8 cellular contexts compared by ENCODE assay signal in genomic region chr22:39343259-39344045, GRCh38. TPM values are rescaled to one million over a fixed set of nuclear protein-coding genes. Genes with fewer than 3 reads are reported as not detected.
DNase-seq lines count a peak whose midpoint lies in the region; ATAC-seq, FAIRE-seq and TF ChIP-seq lines count a peak whose summit lies in the region.

No MANE protein-coding gene starts in this region.

- peak; percentile 26 to 43; a peak in 3 of 5 replicates for TF ChIP-seq RAD21 in A549 (conservative IDR thresholded peaks at IDR 0.05 in 1 of 2, IDR thresholded peaks at IDR 0.05 in 1 of 2)
- TF ChIP-seq RAD21 in H1 (IDR thresholded peaks at IDR 0.05 in 1 of 2, conservative IDR thresholded peaks at IDR 0.05 in 1 of 2; ENCODE audit: low read depth in 2 of 2, low read length in 2 of 2), result peak; percentile 63 to 74

- 0 out of 2 replicates have a peak overlapping the region, but pooled peaks have one; percentile 23 for H2BK15ac ChIP-seq in H1 (ENCODE audit: low read length)

- CTCF ChIA-PET in A549 (lab: Yijun Ruan, JAX) (interaction anchor here (0.5 to 2.5 kb wide), 18 partner anchors 12 to 1366 kb away, joined by 3 to 18 read pairs (median 3); no protein-coding TSS in a partner anchor), H1 (lab: Charles Lee; ENCODE audit: partially characterized antibody) (interaction anchor here (0.8 to 8.1 kb wide), 37 partner anchors 10 to 256 kb away, joined by 3 to 110 read pairs (median 4); partner anchors contain the start of genes RPL3 and TAB1)
- CTCF ChIA-PET in activated CD4-positive, alpha-beta memory T cell treated with anti-CD3 and anti-CD28 coated beads, Interleukin-2, amount 10 ng/mL, durations not matched to agents 7 days and 5 days (lab: Charles Lee), result interaction anchor here (0.6 to 1.7 kb wide), 14 partner anchors 9 to 800 kb away, joined by 3 to 8 read pairs (median 4); partner anchors contain the start of genes RPL3 and TAB1

- POLR2A ChIA-PET in A549 (lab: Yijun Ruan, JAX), result interaction anchor here (1.2 kb wide), 1 partner anchor 159 kb away, joined by 3 read pairs; the partner anchor contains the start of gene MIEF1
- POLR2A ChIA-PET in activated CD4-positive, alpha-beta memory T cell treated with anti-CD3 and anti-CD28 coated beads, Interleukin-2, amount 10 ng/mL, durations not matched to agents 7 days and 5 days (lab: Charles Lee), result interaction anchor here (0.9 to 1.3 kb wide), 3 partner anchors 23 to 186 kb away, joined by 3 to 5 read pairs (median 5); no protein-coding TSS in a partner anchor
- POLR2A ChIA-PET in H1 (lab: Charles Lee; ENCODE audit: partially characterized antibody), result interaction anchor here (0.9 to 20.6 kb wide), 5 partner anchors 26 to 181 kb away, joined by 3 to 472 read pairs (median 3); partner anchors contain the start of genes RPL3 and TAB1

- no peak overlapping the region for H3K27ac ChIP-seq in A549
- no peak overlapping the region for H3K27ac ChIP-seq in H1 (ENCODE audit: low read depth, low read length)

- no peak overlapping the region for H4K8ac ChIP-seq in H1 (ENCODE audit: extremely low read depth, insufficient read depth, low read length)

- no peak overlapping the region for H3K27ac Mint-ChIP-seq in activated CD4-positive, alpha-beta memory T cell treated with anti-CD3 and anti-CD28 coated beads, Interleukin-2, amount 10 ng/mL, durations not matched to agents 7 days and 5 days
- H3K27ac Mint-ChIP-seq in mesothelial cell of epicardium, result peak overlapping the region; percentile 24

- H4K5ac ChIP-seq in H1 (ENCODE audit: insufficient read length, low read depth, low read length), result no peak overlapping the region

- TF ChIP-seq EP300 in A549 (IDR thresholded peaks at IDR 0.05) (no peak), H1 (IDR thresholded peaks at IDR 0.05; ENCODE audit: borderline replicate concordance in 1 of 2, low read depth in 2 of 2, low read length in 2 of 2) (no peak)

- H3K4me1 ChIP-seq in A549 (peaks cover 5% of the 10 kb centered on the region; the same call in 1 of the 3 replicates), H1 (replicated peaks in 1 of 4; ENCODE audit: control insufficient read depth in 3 of 4, insufficient read depth in 4 of 4, low read length in 3 of 4) (peaks cover 2 to 3% (median 3%) of the 10 kb centered on the region in 4 experiments; a peak in 4 of 7 replicates)

- 0 out of 3 replicates have a peak overlapping the region, but pooled peaks have one; percentile 51 for H3K4me2 ChIP-seq in A549
- H3K4me2 ChIP-seq in H1 (ENCODE audit: insufficient read depth in 1 of 2, low read depth in 2 of 2, low read length in 2 of 2), result peak overlapping the region in 1 of 2 experiments; percentile 12; a peak in 1 of 4 replicates

- no peak overlapping the region for H2AK5ac ChIP-seq in H1 (ENCODE audit: low read depth, low read length)

- no peaks in the 10 kb centered on the region for H3K9me3 Mint-ChIP-seq in activated CD4-positive, alpha-beta memory T cell treated with anti-CD3 and anti-CD28 coated beads, Interleukin-2, amount 10 ng/mL, durations not matched to agents 7 days and 5 days
- no peaks in the 10 kb centered on the region for H3K9me3 Mint-ChIP-seq in mesothelial cell of epicardium

- H3K27me3 ChIP-seq in H1 (replicated peaks in 1 of 4; ENCODE audit: control insufficient read depth in 3 of 4, extremely low read depth in 1 of 4, insufficient read depth in 3 of 4, low read length in 3 of 4), result no peaks in the 10 kb centered on the region

- H3K4me3 ChIP-seq in A549 (no peak overlapping the region), H1 (ENCODE audit: extremely low read depth in 1 of 4, insufficient read depth in 2 of 4, low read depth in 3 of 4, low read length in 4 of 4) (peak overlapping the region in 1 of 4 experiments; percentile 3; a peak in 1 of 8 replicates)

- FAIRE-seq in A549 (lab: Jason Lieb, UNC) (no peak), GM12892 (lab: Jason Lieb, UNC) (peak; percentile 94), H1 (lab: Jason Lieb, UNC) (peak; percentile 93)

- H2BK20ac ChIP-seq in H1 (ENCODE audit: low read length), result 0 out of 2 replicates have a peak overlapping the region, but pooled peaks have one; percentile 1

- TF ChIP-seq CTCF in A549 (IDR thresholded peaks at IDR 0.05) (peak; percentile 50), H1 (IDR thresholded peaks at IDR 0.05; ENCODE audit: control extremely low read depth in 1 of 3, insufficient read depth in 1 of 3, low read depth in 1 of 3, low read length in 3 of 3) (peak; percentile 74 to 94 (median 75)), mesothelial cell of epicardium (IDR thresholded peaks at IDR 0.05; ENCODE audit: unreplicated experiment) (peak; percentile 49)

- H3K9ac ChIP-seq in H1 (replicated peaks in 1 of 4; ENCODE audit: extremely low read depth in 1 of 4, low read depth in 3 of 4, low read length in 3 of 4), result no peak overlapping the region

- peak; percentile 61 to 65 for DNase-seq in A549 (ENCODE audit: low read depth in 1 of 2, low spot score in 1 of 2)
- no peak for DNase-seq in GM12892 (ENCODE audit: insufficient read length)
- DNase-seq in NCI-H69 (lab: John Stamatoyannopoulos, UW), result peak; percentile 72
- peak; percentile 61 for DNase-seq in activated CD4-positive, alpha-beta memory T cell treated with anti-CD3 and anti-CD28 coated beads, Interleukin-2, amount 10 ng/mL, durations not matched to agents 7 days and 5 days
- peak; percentile 34 to 76 for DNase-seq in H1 (ENCODE audit: low read depth in 1 of 2, low spot score in 2 of 2)
- peak in 1 of 2 experiments; percentile 70 for DNase-seq in mesothelial cell of epicardium (ENCODE audit: low spot score in 2 of 2, unreplicated experiment in 2 of 2)
- DNase-seq in stimulated activated naive CD8-positive, alpha-beta T cell treated with anti-CD3 and anti-CD28 coated beads, Interleukin-15, Interleukin-2, amounts not matched to agents 100 U/mL and 50 U/mL, for 24 hours, result peak; percentile 55
- DNase-seq in NCI-H2029 (lab: John Stamatoyannopoulos, UW), result no peak

- H3K23me2 ChIP-seq in H1 (ENCODE audit: low read depth, low read length), result no peaks in the 10 kb centered on the region

- H3K14ac ChIP-seq in H1 (ENCODE audit: insufficient read length), result no peak overlapping the region

- 17% methylated on average over 14 of the region's 15 CpGs for WGBS in A549 (ENCODE audit: missing lambda C conversion rate)
- WGBS in H1 (ENCODE audit: extremely low coverage in 1 of 2, insufficient coverage in 1 of 2, insufficient read length in 1 of 2, insufficient replicate concordance in 2 of 2, low coverage in 1 of 2, low lambda C conversion rate in 2 of 2, missing lambda C conversion rate in 1 of 2), 2 experiments, result 40% methylated on average over 15 of the region's 15 CpGs; no CpG with 5 or more reads in 1 of the 2 experiments

- H3K9me3 ChIP-seq in A549, result no peaks in the 10 kb centered on the region
- H3K9me3 ChIP-seq in H1 (ENCODE audit: insufficient read depth in 2 of 2, low read depth in 1 of 2, low read length in 1 of 2), result no peaks in the 10 kb centered on the region

- H3K18ac ChIP-seq in H1 (ENCODE audit: extremely low read depth, low read length), result peak overlapping the region; percentile 56

- no peak overlapping the region for H2BK12ac ChIP-seq in H1 (ENCODE audit: low read depth, low read length)

- no peaks in the 10 kb centered on the region for H3K36me3 Mint-ChIP-seq in activated CD4-positive, alpha-beta memory T cell treated with anti-CD3 and anti-CD28 coated beads, Interleukin-2, amount 10 ng/mL, durations not matched to agents 7 days and 5 days (ENCODE audit: low read depth)
- H3K36me3 Mint-ChIP-seq in mesothelial cell of epicardium, result no peaks in the 10 kb centered on the region

- no peak overlapping the region for H3K4me3 Mint-ChIP-seq in activated CD4-positive, alpha-beta memory T cell treated with anti-CD3 and anti-CD28 coated beads, Interleukin-2, amount 10 ng/mL, durations not matched to agents 7 days and 5 days
- H3K4me3 Mint-ChIP-seq in mesothelial cell of epicardium, result no peak overlapping the region

- H4K91ac ChIP-seq in H1 (replicated peaks; ENCODE audit: insufficient read length, low read length), result no peak overlapping the region

- H2BK120ac ChIP-seq in H1 (replicated peaks; ENCODE audit: low read depth, low read length), result no peak overlapping the region

- H3K23ac ChIP-seq in H1 (ENCODE audit: insufficient read length), result no peak overlapping the region

- H3K79me2 ChIP-seq in H1 (ENCODE audit: control insufficient read depth in 1 of 2, insufficient read depth in 2 of 2, low read length in 2 of 2), result no peaks in the 10 kb centered on the region

- H2BK5ac ChIP-seq in H1 (ENCODE audit: low read depth, low read length), result no peak overlapping the region

- H3K36me3 ChIP-seq in H1 (ENCODE audit: control insufficient read depth in 2 of 4, insufficient read depth in 4 of 4, low read length in 3 of 4), result no peaks in the 10 kb centered on the region

- ATAC-seq in A549, result peak; percentile 96 to 98
- peak; percentile 81 for ATAC-seq in stimulated activated naive CD8-positive, alpha-beta T cell treated with anti-CD3 and anti-CD28 coated beads, Interleukin-15, Interleukin-2, amounts not matched to agents 100 U/mL and 50 U/mL, for 24 hours

- H3K56ac ChIP-seq in H1 (replicated peaks; ENCODE audit: insufficient read length, low read depth, low read length), result no peak overlapping the region

- peaks cover 3% of the 10 kb centered on the region for H3K4me1 Mint-ChIP-seq in activated CD4-positive, alpha-beta memory T cell treated with anti-CD3 and anti-CD28 coated beads, Interleukin-2, amount 10 ng/mL, durations not matched to agents 7 days and 5 days
- H3K4me1 Mint-ChIP-seq in mesothelial cell of epicardium, result peaks cover 17% of the 10 kb centered on the region

- no peak for TF ChIP-seq POLR2A in A549 (IDR thresholded peaks at IDR 0.05; ENCODE audit: low read length)
- TF ChIP-seq POLR2A in GM12892 (IDR thresholded peaks at IDR 0.05; ENCODE audit: low read depth, low read length), result no peak
- no peak for TF ChIP-seq POLR2A in H1 (IDR thresholded peaks at IDR 0.05; ENCODE audit: control extremely low read depth in 1 of 2, low read depth in 2 of 2, low read length in 2 of 2)

- peaks cover 32% of the 10 kb centered on the region for H3K27me3 Mint-ChIP-seq in activated CD4-positive, alpha-beta memory T cell treated with anti-CD3 and anti-CD28 coated beads, Interleukin-2, amount 10 ng/mL, durations not matched to agents 7 days and 5 days
- H3K27me3 Mint-ChIP-seq in mesothelial cell of epicardium (ENCODE audit: low read depth), result no peaks in the 10 kb centered on the region

- no peaks in the 10 kb centered on the region for H3K79me1 ChIP-seq in H1 (ENCODE audit: low read depth, low read length)

- H3K4ac ChIP-seq in H1 (replicated peaks; ENCODE audit: insufficient read length, low read depth, low read length), result no peak overlapping the region

- H2AFZ ChIP-seq in H1 (ENCODE audit: low read length), result peak overlapping the region; percentile 47; the same call in 1 of the 2 replicates

- peaks cover 0 to 2% of the 10 kb centered on the region in 2 experiments for H4K20me1 ChIP-seq in H1 (replicated peaks in 1 of 2; ENCODE audit: control insufficient read depth in 1 of 2, insufficient read depth in 2 of 2, low read length in 2 of 2)

RNA-seq across cellular contexts. Expression of gene SYNGR1, which starts 6.3 kb away (rescaled TPM):
- polyA plus RNA-seq in A549 (2011; rRNA removed) (6.7 and 7.9 TPM in 2 replicates), A549 (2017; fragmentation: RNase III; extraction: RNeasy Plus Mini Kit Qiagen cat#74134 plus additional on column Dnase treatment) (10.9 to 14.5 TPM (median 11.7 TPM) in 3 replicates), H1 (2011; rRNA removed) (84.7 and 98.9 TPM in 2 replicates)
- 27.4 and 39.6 TPM in 2 replicates for polyA plus RNA-seq in A549 (2012; cell fraction: cytosol; rRNA removed)
- polyA plus RNA-seq in A549 (2012; cell fraction: nucleus; rRNA removed), result 41.2 and 57.0 TPM in 2 replicates
- 2.6 and 5.5 TPM in 2 replicates for polyA minus RNA-seq in A549 (2011; rRNA and poly(A)+ RNA removed)
- polyA plus RNA-seq in GM12892 (2012; ENCODE audit: missing spikeins), result 3.1 TPM
- total RNA-seq in activated CD4-positive, alpha-beta memory T cell treated with anti-CD3 and anti-CD28 coated beads, Interleukin-2, amount 10 ng/mL, durations not matched to agents 7 days and 5 days, result under 1 TPM in 1 of 2 experiments, not detected in 1; 0.15 TPM
- 32.5 and 32.7 TPM in 2 replicates for total RNA-seq in H1 (2021; fragmentation: NEBNext Ultra II Directional; extraction: Animal tissue kit (Norgen Biotek cat#: 25700))
- polyA plus RNA-seq in H1 (2011; cell fraction: cytosol; rRNA removed), result 86.1 TPM
- polyA plus RNA-seq in H1 (2011; cell fraction: nucleus; rRNA removed), result 107 TPM
- 22.3 to 55.2 TPM (median 50.2 TPM) in 4 replicates for polyA plus RNA-seq in H1 (2012, experiment 1 of 2)
- 31.1 TPM for polyA plus RNA-seq in H1 (2012, experiment 2 of 2)
- 31.4 TPM for polyA plus RNA-seq in H1 (2013, experiment 1 of 2)
- polyA plus RNA-seq in H1 (2013, experiment 2 of 2), result 34.9 TPM
- polyA minus RNA-seq in H1 (2011; rRNA and poly(A)+ RNA removed), result 21.3 and 25.3 TPM in 2 replicates
- 23.3 TPM for polyA minus RNA-seq in H1 (2011; cell fraction: cytosol; rRNA and poly(A)+ RNA removed)
- polyA minus RNA-seq in H1 (2011; cell fraction: nucleus; rRNA and poly(A)+ RNA removed), result 25.3 TPM
- 37.4 to 38.9 TPM (median 38.9 TPM) in 3 replicates for total RNA-seq in mesothelial cell of epicardium

RNA-seq across cellular contexts. Expression of gene RPL3, which starts 24.0 kb away (rescaled TPM):
- 1,852 and 1,921 TPM in 2 replicates for polyA plus RNA-seq in A549 (2011; rRNA removed)
- 3,052 and 3,485 TPM in 2 replicates for polyA plus RNA-seq in A549 (2012; cell fraction: cytosol; rRNA removed)
- polyA plus RNA-seq in A549 (2012; cell fraction: nucleus; rRNA removed), result 1,995 and 2,105 TPM in 2 replicates
- 1,908 to 2,151 TPM (median 1,965 TPM) in 3 replicates for polyA plus RNA-seq in A549 (2017; fragmentation: RNase III; extraction: RNeasy Plus Mini Kit Qiagen cat#74134 plus additional on column Dnase treatment)
- 1,682 and 1,944 TPM in 2 replicates for polyA minus RNA-seq in A549 (2011; rRNA and poly(A)+ RNA removed)
- 4,953 TPM for polyA plus RNA-seq in GM12892 (2012; ENCODE audit: missing spikeins)
- 1,000 to 10,000 TPM; 1,526 to 1,529 TPM for total RNA-seq in activated CD4-positive, alpha-beta memory T cell treated with anti-CD3 and anti-CD28 coated beads, Interleukin-2, amount 10 ng/mL, durations not matched to agents 7 days and 5 days
- 2,801 and 2,865 TPM in 2 replicates for total RNA-seq in H1 (2021; fragmentation: NEBNext Ultra II Directional; extraction: Animal tissue kit (Norgen Biotek cat#: 25700))
- 5,362 and 5,466 TPM in 2 replicates for polyA plus RNA-seq in H1 (2011; rRNA removed)
- 8,556 TPM for polyA plus RNA-seq in H1 (2011; cell fraction: cytosol; rRNA removed)
- 6,792 TPM for polyA plus RNA-seq in H1 (2011; cell fraction: nucleus; rRNA removed)
- polyA plus RNA-seq in H1 (2012, experiment 1 of 2), result 3,449 to 5,365 TPM (median 4,851 TPM) in 4 replicates
- polyA plus RNA-seq in H1 (2012, experiment 2 of 2), result 2,078 TPM
- 2,295 TPM for polyA plus RNA-seq in H1 (2013, experiment 1 of 2)
- polyA plus RNA-seq in H1 (2013, experiment 2 of 2), result 2,292 TPM
- polyA minus RNA-seq in H1 (2011; rRNA and poly(A)+ RNA removed), result 1,769 and 1,871 TPM in 2 replicates
- 1,662 TPM for polyA minus RNA-seq in H1 (2011; cell fraction: cytosol; rRNA and poly(A)+ RNA removed)
- 2,188 TPM for polyA minus RNA-seq in H1 (2011; cell fraction: nucleus; rRNA and poly(A)+ RNA removed)
- total RNA-seq in mesothelial cell of epicardium, result 2,423 to 2,513 TPM (median 2,494 TPM) in 3 replicates

RNA-seq across cellular contexts. Expression of gene TAB1, which starts 56.1 kb away (rescaled TPM):
- polyA plus RNA-seq in A549 (2011; rRNA removed) (10.4 and 11.3 TPM in 2 replicates), A549 (2017; fragmentation: RNase III; extraction: RNeasy Plus Mini Kit Qiagen cat#74134 plus additional on column Dnase treatment) (8.7 to 10.5 TPM (median 9.9 TPM) in 3 replicates), H1 (2011; rRNA removed) (38.0 and 77.1 TPM in 2 replicates)
- 16.4 and 20.1 TPM in 2 replicates for polyA plus RNA-seq in A549 (2012; cell fraction: cytosol; rRNA removed)
- 38.3 and 41.0 TPM in 2 replicates for polyA plus RNA-seq in A549 (2012; cell fraction: nucleus; rRNA removed)
- polyA minus RNA-seq in A549 (2011; rRNA and poly(A)+ RNA removed), result 9.5 and 11.2 TPM in 2 replicates
- 6.8 TPM for polyA plus RNA-seq in GM12892 (2012; ENCODE audit: missing spikeins)
- total RNA-seq in activated CD4-positive, alpha-beta memory T cell treated with anti-CD3 and anti-CD28 coated beads, Interleukin-2, amount 10 ng/mL, durations not matched to agents 7 days and 5 days, result 10 to 100 TPM; 25.0 to 27.5 TPM
- total RNA-seq in H1 (2021; fragmentation: NEBNext Ultra II Directional; extraction: Animal tissue kit (Norgen Biotek cat#: 25700)), result 23.1 and 26.1 TPM in 2 replicates
- 41.7 TPM for polyA plus RNA-seq in H1 (2011; cell fraction: cytosol; rRNA removed)
- 53.9 TPM for polyA plus RNA-seq in H1 (2011; cell fraction: nucleus; rRNA removed)
- polyA plus RNA-seq in H1 (2012, experiment 1 of 2), result 17.0 to 29.1 TPM (median 26.8 TPM) in 4 replicates
- polyA plus RNA-seq in H1 (2012, experiment 2 of 2), result 22.4 TPM
- polyA plus RNA-seq in H1 (2013, experiment 1 of 2), result 16.1 TPM
- polyA plus RNA-seq in H1 (2013, experiment 2 of 2), result 15.7 TPM
- 22.1 and 25.9 TPM in 2 replicates for polyA minus RNA-seq in H1 (2011; rRNA and poly(A)+ RNA removed)
- polyA minus RNA-seq in H1 (2011; cell fraction: cytosol; rRNA and poly(A)+ RNA removed), result 29.2 TPM
- polyA minus RNA-seq in H1 (2011; cell fraction: nucleus; rRNA and poly(A)+ RNA removed), result 18.2 TPM
- 30.1 to 32.9 TPM (median 30.6 TPM) in 3 replicates for total RNA-seq in mesothelial cell of epicardium

Comparison
In these comparisons a context has a peak if more than half of its experiments do, and no peak if none do; other contexts are left out.
1. DNase-seq: peak in A549 (2 of 2), NCI-H69 (single experiment), activated CD4-positive, alpha-beta memory T cell treated with anti-CD3 and anti-CD28 coated beads, Interleukin-2, amount 10 ng/mL, durations not matched to agents 7 days and 5 days (single experiment), H1 (2 of 2) and stimulated activated naive CD8-positive, alpha-beta T cell treated with anti-CD3 and anti-CD28 coated beads, Interleukin-15, Interleukin-2, amounts not matched to agents 100 U/mL and 50 U/mL, for 24 hours (single experiment); none in GM12892 (single experiment) and NCI-H2029 (single experiment).
2. RNA of gene SYNGR1, which starts 6.3 kb away (total RNA-seq): 37.4 to 38.9 TPM in mesothelial cell of epicardium and 32.5 to 32.7 TPM in H1; 0.15 TPM in activated CD4-positive, alpha-beta memory T cell treated with anti-CD3 and anti-CD28 coated beads, Interleukin-2, amount 10 ng/mL, durations not matched to agents 7 days and 5 days; every median in the first group is over 10 times any median in the second.
3. Of the 18 proteins assayed by ChIP-seq in both H1 and A549: peak only in H1: none; only in A549: none; in both: CTCF and RAD21; in neither: 16.
4. Peak in every context shown above with its lines, with median percentiles within 50 percentile points of each other: CTCF ChIP-seq.